3 cellular contexts compared by ENCODE assay signal in genomic region chr13:28101886-28102285, GRCh38. TPM values are rescaled to one million over a fixed set of nuclear protein-coding genes. Genes with fewer than 3 reads are reported as not detected.
"Had no signal": no experiment of that assay in that cellular context is flagged by ENCODE, and none has a peak within 500 bp of the region (broad histone marks: within the 10 kb centered on the region; RNA-seq: fewer than 3 reads in every experiment).

No MANE protein-coding gene starts in this region.

RNA-seq across cellular contexts. Expression of gene FLT3, which starts 1.5 kb away (rescaled TPM):
- total RNA-seq: mammary epithelial cell, neural crest cell, osteoblast had no signal
